ENCODE assay signal across 8 cellular contexts in the genomic region with DNA sequence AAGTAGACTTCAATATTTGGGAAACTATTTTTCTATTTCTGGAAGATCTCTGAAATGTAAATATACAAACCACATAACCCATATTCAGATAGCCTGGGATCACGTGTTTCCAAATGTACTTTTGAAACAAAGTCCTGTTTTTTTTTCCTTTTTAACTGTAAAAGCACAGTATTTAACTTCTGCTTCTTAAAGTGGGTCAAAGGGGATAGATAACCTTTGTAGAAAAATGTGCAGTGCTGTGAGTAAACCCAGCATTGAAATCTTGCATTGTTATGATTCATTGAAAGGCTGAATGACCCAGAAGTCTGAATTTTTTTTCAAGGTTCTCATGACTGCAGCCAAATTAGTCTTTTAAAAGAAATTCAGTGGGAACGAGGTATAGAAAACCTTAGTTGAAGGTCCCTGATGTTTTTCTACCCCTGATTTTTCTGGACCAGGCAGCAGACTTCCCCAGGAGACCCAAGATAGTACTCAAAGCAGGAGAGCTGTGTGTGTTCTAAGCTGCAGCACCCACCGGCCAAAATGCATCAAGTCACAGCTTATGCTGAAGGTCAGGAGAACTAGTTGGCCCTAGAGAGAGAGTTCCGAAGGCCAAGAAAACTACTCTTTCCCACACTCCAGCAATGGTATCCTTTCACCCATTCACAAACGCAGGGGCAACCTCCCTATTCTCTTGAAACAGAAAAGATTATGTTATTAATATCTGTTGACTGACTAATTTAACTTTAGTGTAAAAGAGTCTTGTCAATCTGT. TPM values are rescaled to one million over a fixed set of nuclear protein-coding genes. Genes with fewer than 3 reads are reported as not detected.
DNase-seq lines count a peak whose midpoint lies in the region; ATAC-seq and TF ChIP-seq lines count a peak whose summit lies in the region.

No MANE protein-coding gene starts in this region.

- no peak for ATAC-seq in CD8-positive, alpha-beta T cell
- no peak for ATAC-seq in HG02588 (IDR thresholded peaks at IDR 0.05; ENCODE audit: unreplicated experiment)
- ATAC-seq in HG03378 (IDR thresholded peaks at IDR 0.05; ENCODE audit: unreplicated experiment): no peak

- no peaks in the 10 kb centered on the region for H3K27me3 Mint-ChIP-seq in CD8-positive, alpha-beta T cell (ENCODE audit: low read depth)
- no peaks in the 10 kb centered on the region for H3K27me3 Mint-ChIP-seq in osteocyte (ENCODE audit: unreplicated experiment)

- H3K4me3 Mint-ChIP-seq in CD8-positive, alpha-beta T cell: peak overlapping the region; percentile 3
- H3K4me3 Mint-ChIP-seq in osteocyte (ENCODE audit: unreplicated experiment): peak overlapping the region; percentile 16

- H3K4me3 ChIP-seq in CD8-positive, alpha-beta T cell (ENCODE audit: low read depth, low read length): no peak overlapping the region
- H3K4me3 ChIP-seq in fibroblast of mammary gland (ENCODE audit: control insufficient read depth, low read depth, low read length): no peak overlapping the region

- POLR2A ChIA-PET in CD8-positive, alpha-beta T cell (lab: Charles Lee): interaction anchor here (1.2 to 4.0 kb wide), 2 partner anchors 22 to 42 kb away, joined by 3 to 26 read pairs; no protein-coding TSS in a partner anchor

- H3K4me1 ChIP-seq in CD8-positive, alpha-beta T cell (ENCODE audit: insufficient read depth, low read length): peaks cover 33% of the 10 kb centered on the region

- H3K36me3 Mint-ChIP-seq in CD8-positive, alpha-beta T cell: peaks cover 25% of the 10 kb centered on the region
- no peaks in the 10 kb centered on the region for H3K36me3 Mint-ChIP-seq in osteocyte (ENCODE audit: unreplicated experiment)

- H3K4me1 Mint-ChIP-seq in CD8-positive, alpha-beta T cell (ENCODE audit: low read depth): peaks cover 75% of the 10 kb centered on the region
- peaks cover 67% of the 10 kb centered on the region for H3K4me1 Mint-ChIP-seq in osteocyte (ENCODE audit: unreplicated experiment)

- H3K9me3 ChIP-seq in CD8-positive, alpha-beta T cell (ENCODE audit: low read length): no peaks in the 10 kb centered on the region

- intact Hi-C loops in CD8-positive, alpha-beta T cell (cut with DNase I, micrococcal nuclease): loop anchor here (5.0 kb wide), 2 partner anchors 43 to 47 kb away; a partner anchor contains a TSS

- no peak for DNase-seq in CD8-positive, alpha-beta T cell
- DNase-seq in RPMI7951 (ENCODE audit: low read depth) (peak; percentile 59), fibroblast of mammary gland (ENCODE audit: low read depth) (peak; percentile 85), osteocyte (ENCODE audit: extremely low spot score, unreplicated experiment) (no peak), HUDEP-2 (lab: John Stamatoyannopoulos, UW; ENCODE audit: unreplicated experiment in 76 of 76) (no peak), cerebellum (ENCODE audit: low spot score) (no peak)

- no peak for TF ChIP-seq CTCF in CD8-positive, alpha-beta T cell (IDR thresholded peaks at IDR 0.05)
- no peak for TF ChIP-seq CTCF in fibroblast of mammary gland (conservative IDR thresholded peaks at IDR 0.05; ENCODE audit: control insufficient read depth, insufficient read depth, low read depth, low read length)
- no peak for TF ChIP-seq CTCF in osteocyte (IDR thresholded peaks at IDR 0.05)

- CTCF ChIA-PET in CD8-positive, alpha-beta T cell (lab: Charles Lee): interaction anchor here (0.9 to 1.5 kb wide), 3 partner anchors 14 to 31 kb away, joined by 3 to 5 read pairs (median 3); no protein-coding TSS in a partner anchor

- no peaks in the 10 kb centered on the region for H3K36me3 ChIP-seq in CD8-positive, alpha-beta T cell (ENCODE audit: insufficient read depth, low read length)

- H3K27me3 ChIP-seq in CD8-positive, alpha-beta T cell (ENCODE audit: insufficient read depth, low read length): no peaks in the 10 kb centered on the region

- H3K27ac ChIP-seq in CD8-positive, alpha-beta T cell (ENCODE audit: low read depth, low read length): no peak overlapping the region

- H3K9me3 Mint-ChIP-seq in CD8-positive, alpha-beta T cell: no peaks in the 10 kb centered on the region
- H3K9me3 Mint-ChIP-seq in osteocyte (ENCODE audit: unreplicated experiment): no peaks in the 10 kb centered on the region

- H3K27ac Mint-ChIP-seq in CD8-positive, alpha-beta T cell: peak overlapping the region; percentile 49
- peak overlapping the region; percentile 83 for H3K27ac Mint-ChIP-seq in osteocyte (ENCODE audit: unreplicated experiment)

RNA-seq across cellular contexts. Expression of a gene that starts 43.6 kb away (rescaled TPM):
- total RNA-seq in CD8-positive, alpha-beta T cell: 10 to 100 TPM; 10.8 to 13.6 TPM
- total RNA-seq in RPMI7951 (2014; rRNA removed; shearing (Covaris generic)): 24.5 and 25.4 TPM in 2 replicates
- 13.9 and 15.9 TPM in 2 replicates for total RNA-seq in osteocyte
- 22.2 TPM for total RNA-seq in cerebellum

RNA-seq across cellular contexts. Expression of a gene that starts 44.4 kb away (rescaled TPM):
- 100 to 1,000 TPM; 145 to 146 TPM for total RNA-seq in CD8-positive, alpha-beta T cell
- total RNA-seq in RPMI7951 (2014; rRNA removed; shearing (Covaris generic)): 42.4 and 52.0 TPM in 2 replicates
- total RNA-seq in osteocyte (27.9 and 29.8 TPM in 2 replicates), cerebellum (61.5 TPM)

Comparison
In these comparisons a context has a peak if more than half of its experiments do, and no peak if none do; other contexts are left out.
1. DNase-seq: peak in RPMI7951 (single experiment) and fibroblast of mammary gland (single experiment); none in CD8-positive, alpha-beta T cell (0 of 7), osteocyte (single experiment), HUDEP-2 (0 of 76) and cerebellum (single experiment).